ENCODE assay signal across 8 cellular contexts in genomic region chr12:117850048-117850447, GRCh38.
DNase-seq lines count a peak whose midpoint lies in the region; TF ChIP-seq lines count a peak whose summit lies in the region.

No MANE protein-coding gene starts in this region.

- H3K4me1 Mint-ChIP-seq in activated CD4-positive, alpha-beta memory T cell treated with anti-CD3 and anti-CD28 coated beads for 36 hours (ENCODE audit: low read depth) = no peaks in the 10 kb centered on the region
- H3K4me1 Mint-ChIP-seq in activated CD4-positive, alpha-beta memory T cell treated with anti-CD3 and anti-CD28 coated beads, Interleukin-2, amount 10 ng/mL, durations not matched to agents 7 days and 5 days = no peaks in the 10 kb centered on the region

- POLR2A ChIA-PET in activated CD4-positive, alpha-beta memory T cell treated with anti-CD3 and anti-CD28 coated beads for 36 hours (lab: Charles Lee) = interaction anchor here (0.6 kb wide), 1 partner anchor 388 kb away, joined by 3 read pairs; no protein-coding TSS in a partner anchor
- POLR2A ChIA-PET in activated CD4-positive, alpha-beta memory T cell treated with anti-CD3 and anti-CD28 coated beads, Interleukin-2, amount 10 ng/mL, durations not matched to agents 7 days and 5 days (lab: Charles Lee) = no interaction called here

- peak; percentile 40 for TF ChIP-seq RAD21 in Ishikawa (IDR thresholded peaks at IDR 0.05; ENCODE audit: low read depth)

- H3K36me3 Mint-ChIP-seq in activated CD4-positive, alpha-beta memory T cell treated with anti-CD3 and anti-CD28 coated beads for 36 hours = no peaks in the 10 kb centered on the region
- no peaks in the 10 kb centered on the region for H3K36me3 Mint-ChIP-seq in activated CD4-positive, alpha-beta memory T cell treated with anti-CD3 and anti-CD28 coated beads, Interleukin-2, amount 10 ng/mL, durations not matched to agents 7 days and 5 days (ENCODE audit: low read depth)

- H3K4me3 ChIP-seq in right atrium auricular region (no peak overlapping the region), stomach (no peak overlapping the region)

- CTCF ChIA-PET in activated CD4-positive, alpha-beta memory T cell treated with anti-CD3 and anti-CD28 coated beads for 36 hours (lab: Charles Lee) = interaction anchor here (0.6 to 5.1 kb wide), 20 partner anchors 8 to 637 kb away, joined by 3 to 26 read pairs (median 4); no protein-coding TSS in a partner anchor
- CTCF ChIA-PET in activated CD4-positive, alpha-beta memory T cell treated with anti-CD3 and anti-CD28 coated beads, Interleukin-2, amount 10 ng/mL, durations not matched to agents 7 days and 5 days (lab: Charles Lee) = interaction anchor here (0.6 to 3.4 kb wide), 13 partner anchors 7 to 151 kb away, joined by 3 to 30 read pairs (median 4); no protein-coding TSS in a partner anchor

- peak; percentile 13 for DNase-seq in activated CD4-positive, alpha-beta memory T cell treated with anti-CD3 and anti-CD28 coated beads for 36 hours
- DNase-seq in activated CD4-positive, alpha-beta memory T cell treated with anti-CD3 and anti-CD28 coated beads, Interleukin-2, amount 10 ng/mL, durations not matched to agents 7 days and 5 days = no peak
- peak; percentile 8 for DNase-seq in T1000 (lab: John Stamatoyannopoulos, UW)
- no peak for DNase-seq in right atrium auricular region (ENCODE audit: low spot score)
- DNase-seq in stomach = no peak
- DNase-seq in activated effector memory CD4-positive, alpha-beta T cell treated with anti-CD3 and anti-CD28 coated beads, Interleukin-2, amount 50 U/mL, for 16 hours = no peak
- no peak for DNase-seq in mesenteric fat pad (ENCODE audit: low spot score)

- peaks cover 0 to 6% of the 10 kb centered on the region in 2 donors for H3K9me3 ChIP-seq in right atrium auricular region
- peaks cover 0 to 10% (median 4%) of the 10 kb centered on the region in 4 donors for H3K9me3 ChIP-seq in stomach

- no peak overlapping the region for H3K27ac Mint-ChIP-seq in activated CD4-positive, alpha-beta memory T cell treated with anti-CD3 and anti-CD28 coated beads for 36 hours
- H3K27ac Mint-ChIP-seq in activated CD4-positive, alpha-beta memory T cell treated with anti-CD3 and anti-CD28 coated beads, Interleukin-2, amount 10 ng/mL, durations not matched to agents 7 days and 5 days = no peak overlapping the region

- H3K4me1 ChIP-seq in right atrium auricular region = no peaks in the 10 kb centered on the region
- H3K4me1 ChIP-seq in stomach = no peaks in the 10 kb centered on the region

- H3K36me3 ChIP-seq in right atrium auricular region (no peaks in the 10 kb centered on the region), stomach (no peaks in the 10 kb centered on the region)

- H3K9me3 Mint-ChIP-seq in activated CD4-positive, alpha-beta memory T cell treated with anti-CD3 and anti-CD28 coated beads for 36 hours = peaks cover 5% of the 10 kb centered on the region
- H3K9me3 Mint-ChIP-seq in activated CD4-positive, alpha-beta memory T cell treated with anti-CD3 and anti-CD28 coated beads, Interleukin-2, amount 10 ng/mL, durations not matched to agents 7 days and 5 days = peaks cover 3% of the 10 kb centered on the region

- H3K27me3 Mint-ChIP-seq in activated CD4-positive, alpha-beta memory T cell treated with anti-CD3 and anti-CD28 coated beads for 36 hours = peaks cover 4% of the 10 kb centered on the region
- H3K27me3 Mint-ChIP-seq in activated CD4-positive, alpha-beta memory T cell treated with anti-CD3 and anti-CD28 coated beads, Interleukin-2, amount 10 ng/mL, durations not matched to agents 7 days and 5 days = peaks cover 2% of the 10 kb centered on the region

- no peaks in the 10 kb centered on the region for H3K27me3 ChIP-seq in right atrium auricular region
- peaks cover 0 to 31% (median 12%) of the 10 kb centered on the region in 3 donors for H3K27me3 ChIP-seq in stomach

- no peak overlapping the region for H3K4me3 Mint-ChIP-seq in activated CD4-positive, alpha-beta memory T cell treated with anti-CD3 and anti-CD28 coated beads for 36 hours
- H3K4me3 Mint-ChIP-seq in activated CD4-positive, alpha-beta memory T cell treated with anti-CD3 and anti-CD28 coated beads, Interleukin-2, amount 10 ng/mL, durations not matched to agents 7 days and 5 days = no peak overlapping the region

- intact Hi-C loops in activated CD4-positive, alpha-beta memory T cell treated with anti-CD3 and anti-CD28 coated beads for 36 hours (cut with micrococcal nuclease) = loop anchor here (5.0 kb wide), 1 partner anchor 483 kb away; no protein-coding TSS in a partner anchor
- intact Hi-C loops in stomach (cut with DNase I; ENCODE audit: low total_unique reads) = no loop called here

- TF ChIP-seq CTCF in right atrium auricular region (IDR thresholded peaks at IDR 0.05) = peak; percentile 59 to 86
- peak in 5 of 7 experiments; percentile 48 to 84 (median 70) for TF ChIP-seq CTCF in stomach (IDR thresholded peaks at IDR 0.05)

- no peak for TF ChIP-seq POLR2A in stomach (IDR thresholded peaks at IDR 0.05)

- TF ChIP-seq EP300 in Ishikawa (IDR thresholded peaks at IDR 0.05; ENCODE audit: borderline replicate concordance) (no peak), stomach (IDR thresholded peaks at IDR 0.05) (no peak)

- 12 to 18% (median 18%) methylated on average over 2 of the region's 2 CpGs for WGBS in stomach, 5 donors

- no peak overlapping the region for H3K27ac ChIP-seq in right atrium auricular region
- no peak overlapping the region for H3K27ac ChIP-seq in stomach

TF ChIP-seq in Ishikawa, 13 proteins besides CTCF, POLR2A, EP300 and RAD21:
- TF ChIP-seq CEBPB (IDR thresholded peaks at IDR 0.05) = no peak
- TF ChIP-seq, protein P1, sequence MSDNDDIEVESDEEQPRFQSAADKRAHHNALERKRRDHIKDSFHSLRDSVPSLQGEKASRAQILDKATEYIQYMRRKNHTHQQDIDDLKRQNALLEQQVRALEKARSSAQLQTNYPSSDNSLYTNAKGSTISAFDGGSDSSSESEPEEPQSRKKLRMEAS (IDR thresholded peaks at IDR 0.05) = no peak
- no peak for TF ChIP-seq FOXM1 (IDR thresholded peaks at IDR 0.05; ENCODE audit: borderline replicate concordance, low read depth)
- no peak for TF ChIP-seq ZBTB7A (IDR thresholded peaks at IDR 0.05; ENCODE audit: low read depth)
- TF ChIP-seq REST (IDR thresholded peaks at IDR 0.05; ENCODE audit: low read depth) = no peak
- TF ChIP-seq EGR1 (IDR thresholded peaks at IDR 0.05) = no peak
- TF ChIP-seq, protein P2, sequence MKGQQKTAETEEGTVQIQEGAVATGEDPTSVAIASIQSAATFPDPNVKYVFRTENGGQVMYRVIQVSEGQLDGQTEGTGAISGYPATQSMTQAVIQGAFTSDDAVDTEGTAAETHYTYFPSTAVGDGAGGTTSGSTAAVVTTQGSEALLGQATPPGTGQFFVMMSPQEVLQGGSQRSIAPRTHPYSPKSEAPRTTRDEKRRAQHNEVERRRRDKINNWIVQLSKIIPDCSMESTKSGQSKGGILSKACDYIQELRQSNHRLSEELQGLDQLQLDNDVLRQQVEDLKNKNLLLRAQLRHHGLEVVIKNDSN (IDR thresholded peaks at IDR 0.05) = no peak
- TF ChIP-seq TAF1 (IDR thresholded peaks at IDR 0.05; ENCODE audit: low read depth) = no peak
- TF ChIP-seq CREB1 (IDR thresholded peaks at IDR 0.05; ENCODE audit: low read depth) = no peak
- TF ChIP-seq TEAD4 (IDR thresholded peaks at IDR 0.05) = no peak
- no peak for TF ChIP-seq NFIC (IDR thresholded peaks at IDR 0.05)
- no peak for TF ChIP-seq TCF12 (IDR thresholded peaks at IDR 0.05; ENCODE audit: low read depth)
- TF ChIP-seq YY1 (IDR thresholded peaks at IDR 0.05; ENCODE audit: low read depth) = no peak

Comparison
In these comparisons a context has a peak if more than half of its experiments do, and no peak if none do; other contexts are left out.
1. DNase-seq: peak in activated CD4-positive, alpha-beta memory T cell treated with anti-CD3 and anti-CD28 coated beads for 36 hours (single experiment) and T1000 (single experiment); none in activated CD4-positive, alpha-beta memory T cell treated with anti-CD3 and anti-CD28 coated beads, Interleukin-2, amount 10 ng/mL, durations not matched to agents 7 days and 5 days (single experiment), right atrium auricular region (single experiment), stomach (single experiment), activated effector memory CD4-positive, alpha-beta T cell treated with anti-CD3 and anti-CD28 coated beads, Interleukin-2, amount 50 U/mL, for 16 hours (single experiment) and mesenteric fat pad (single experiment).